ENCODE assay signal across 19 cellular contexts in genomic region chr10:51937736-51938135, GRCh38.
DNase-seq lines count a peak whose midpoint lies in the region; ATAC-seq, FAIRE-seq and TF ChIP-seq lines count a peak whose summit lies in the region.
"Had no signal": no experiment of that assay in that cellular context is flagged by ENCODE, and none has a peak within 500 bp of the region (broad histone marks: within the 10 kb centered on the region; RNA-seq: fewer than 3 reads in every experiment).

No MANE protein-coding gene starts in this region.

- H3K27ac ChIP-seq in right atrium auricular region (no peak overlapping the region), hepatocyte (peak overlapping the region; percentile 21), RWPE1 (no peak overlapping the region)

- DNase-seq in Right ventricle myocardium inferior (ENCODE audit: missing footprints) (no peak), right atrium auricular region (ENCODE audit: low spot score) (no peak), astrocyte of the spinal cord (ENCODE audit: low read depth, low spot score) (peak; percentile 60), hepatocyte (ENCODE audit: low spot score) (no peak), GM12892 (ENCODE audit: insufficient read length) (no peak), T-helper 1 cell (no peak), RWPE1 (ENCODE audit: low spot score) (no peak), SHP77 treated with DMSO at 0.1 percent for 48 hours (lab: John Stamatoyannopoulos, UW) (no peak)
- DNase-seq: activated CD4-positive, alpha-beta T cell treated with anti-CD3 and anti-CD28 coated beads, Interleukin-2, amount 10 ng/mL, durations not matched to agents 7 days and 5 days; activated T-cell treated with anti-CD3 and anti-CD28 coated beads, Interleukin-2, amount 50 U/mL, for 24 hours; amygdala; Calu3; heart left ventricle; naive thymus-derived CD4-positive, alpha-beta T cell; NCI-H2081 treated with DMSO at 0.1 percent for 48 hours; NCI-H69; stimulated activated naive B cell treated with anti-CD40 and anti-IgM and Interleukin-4, amounts not matched to agents 10 μg/mL and 1 μg/mL and 100 μg/mL, for 72 hours; T1000 had no signal

- no peaks in the 10 kb centered on the region for H4K20me1 ChIP-seq in hepatocyte (ENCODE audit: insufficient read depth, poor library complexity, severe bottlenecking)

- intact Hi-C loops in Right ventricle myocardium inferior (cut with DNase I) = no loop called here

- no peaks in the 10 kb centered on the region for H3K9me2 ChIP-seq in hepatocyte (replicated peaks; ENCODE audit: insufficient read depth)

- POLR2A ChIA-PET in RWPE1 (lab: Yijun Ruan, JAX; ENCODE audit: low non-redundant PET) = no interaction called here

- H3K4me1 ChIP-seq in right atrium auricular region (no peaks in the 10 kb centered on the region), hepatocyte (ENCODE audit: insufficient read depth) (no peaks in the 10 kb centered on the region)

- H3K36me3 ChIP-seq in right atrium auricular region (no peaks in the 10 kb centered on the region), hepatocyte (replicated peaks; ENCODE audit: insufficient read depth, low read depth) (no peaks in the 10 kb centered on the region)
- H3K36me3 ChIP-seq: heart left ventricle had no signal

- H3K27me3 ChIP-seq in right atrium auricular region (no peaks in the 10 kb centered on the region), hepatocyte (no peaks in the 10 kb centered on the region)
- H3K27me3 ChIP-seq: heart left ventricle had no signal

- TF ChIP-seq POLR2A in GM12892 (IDR thresholded peaks at IDR 0.05; ENCODE audit: low read depth, low read length) = no peak

- H3K4me3 ChIP-seq in right atrium auricular region = no peak overlapping the region
- H3K4me3 ChIP-seq in astrocyte of the spinal cord (ENCODE audit: low read depth, low read length) = no peak overlapping the region
- H3K4me3 ChIP-seq in hepatocyte = no peak overlapping the region

- H3K4me2 ChIP-seq in hepatocyte = peak overlapping the region; percentile 12

- WGBS in hepatocyte (ENCODE audit: low lambda C conversion rate, missing lambda C conversion rate) = 85% methylated on average over 5 of the region's 5 CpGs

- in situ Hi-C loops in astrocyte of the spinal cord (cut with HindIII; ENCODE audit: low sequenced_read_pairs) = no loop called here

- no peak for TF ChIP-seq CTCF in right atrium auricular region (IDR thresholded peaks at IDR 0.05)
- TF ChIP-seq CTCF in astrocyte of the spinal cord (IDR thresholded peaks at IDR 0.05; ENCODE audit: low read depth, low read length) = no peak
- TF ChIP-seq CTCF in hepatocyte (IDR thresholded peaks at IDR 0.05; ENCODE audit: poor library complexity) = no peak
- TF ChIP-seq CTCF in RWPE1 (conservative IDR thresholded peaks at IDR 0.05; ENCODE audit: low read depth) = no peak

- H3K9me3 ChIP-seq in right atrium auricular region = no peaks in the 10 kb centered on the region
- no peaks in the 10 kb centered on the region for H3K9me3 ChIP-seq in hepatocyte (ENCODE audit: low read depth)
- H3K9me3 ChIP-seq: heart left ventricle had no signal

- FAIRE-seq in GM12892 (lab: Jason Lieb, UNC) = no peak
- FAIRE-seq: A204.1 had no signal

- H3K79me2 ChIP-seq in hepatocyte = no peaks in the 10 kb centered on the region

- CTCF ChIA-PET in RWPE1 (lab: Yijun Ruan, JAX) = no interaction called here

- peak; percentile 65 for ATAC-seq in Right ventricle myocardium inferior
- ATAC-seq: naive thymus-derived CD4-positive, alpha-beta T cell; stimulated activated naive B cell treated with anti-CD40 and anti-IgM and Interleukin-4, amounts not matched to agents 10 μg/mL and 1 μg/mL and 100 μg/mL, for 72 hours had no signal

- no peak overlapping the region for H2AFZ ChIP-seq in hepatocyte
